In the genomic region with DNA sequence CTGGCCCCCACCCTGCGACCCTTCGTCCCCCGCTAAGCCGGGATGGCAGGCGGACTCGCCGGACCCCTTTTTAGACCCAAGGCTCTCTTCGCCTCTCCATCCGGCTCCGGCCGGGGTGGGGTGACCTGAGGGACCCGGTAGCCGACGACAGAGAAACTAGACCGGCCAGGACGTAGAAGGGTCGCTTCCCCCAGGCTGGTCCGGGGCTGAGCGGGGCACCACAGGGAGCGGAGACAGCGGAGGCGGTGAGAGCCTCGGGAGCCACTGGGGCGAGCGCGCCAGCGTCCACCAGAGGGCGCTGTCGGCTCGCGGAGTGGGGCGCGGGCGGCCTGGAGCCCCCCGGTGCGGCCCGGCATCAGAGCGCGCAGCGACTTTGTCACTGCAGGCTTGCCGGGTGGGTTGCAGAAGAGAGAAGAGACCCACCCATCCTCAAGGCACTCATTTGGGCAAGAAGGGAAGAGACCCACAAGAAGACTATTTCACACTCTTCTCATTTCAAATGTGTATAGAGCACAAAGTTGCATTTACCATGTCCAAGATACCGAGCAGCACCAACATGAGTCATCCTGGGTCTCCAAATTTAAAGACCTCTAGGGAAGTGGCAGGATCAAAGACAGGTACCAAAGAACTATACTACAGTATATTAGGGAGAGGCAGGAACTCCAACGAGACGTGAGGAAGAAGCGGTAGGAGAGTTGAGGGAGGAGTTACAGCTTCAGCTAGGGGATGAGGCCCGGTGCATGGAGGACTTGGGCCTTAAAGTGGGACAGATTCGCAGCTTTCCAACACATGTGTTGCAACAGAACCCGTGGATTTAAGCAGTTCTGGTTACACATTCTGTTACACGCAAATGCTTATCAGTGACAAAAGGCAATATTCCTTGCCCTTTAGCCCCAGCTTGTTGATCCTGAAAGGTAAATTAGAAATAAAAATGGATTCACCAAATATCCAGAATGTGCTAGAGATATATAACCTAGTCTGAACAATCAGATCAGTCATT, we compare ENCODE assay signal across 8 cellular contexts. TPM values are rescaled to one million over a fixed set of nuclear protein-coding genes. Genes with fewer than 3 reads are reported as not detected.
A peak's percentile ranks its signal among the peaks of the same experiment; 100 is the strongest.
DNase-seq lines count a peak whose midpoint lies in the region; ATAC-seq and TF ChIP-seq lines count a peak whose summit lies in the region.

No MANE protein-coding gene starts in this region.

- intact Hi-C loops in CD8-positive, alpha-beta T cell (cut with DNase I, micrococcal nuclease), result loop anchor here (1.0 to 5.0 kb wide), 5 partner anchors 88 to 817 kb away; no protein-coding TSS in a partner anchor
- intact Hi-C loops in left cardiac atrium (cut with DNase I) (loop anchor here (2.0 to 5.0 kb wide), 2 partner anchors 133 to 293 kb away; no protein-coding TSS in a partner anchor), posterior cingulate gyrus (cut with DNase I) (loop anchor here (1.0 to 10.0 kb wide), 3 partner anchors 134 to 292 kb away; no protein-coding TSS in a partner anchor), uterus (cut with DNase I; ENCODE audit: low total_unique reads) (loop anchor here (5.0 kb wide), 2 partner anchors 133 to 293 kb away; no protein-coding TSS in a partner anchor)

- peaks cover 18% of the 10 kb centered on the region for H3K27me3 Mint-ChIP-seq in CD8-positive, alpha-beta T cell (ENCODE audit: low read depth)
- peaks cover 32% of the 10 kb centered on the region for H3K27me3 Mint-ChIP-seq in activated naive CD8-positive, alpha-beta T cell treated with anti-CD3 and anti-CD28 coated beads, Interleukin-2, amount 10 ng/mL, durations not matched to agents 7 days and 5 days

- peak; percentile 97 for ATAC-seq in CD8-positive, alpha-beta T cell
- peak; percentile 94 for ATAC-seq in GM19463 (IDR thresholded peaks at IDR 0.05; ENCODE audit: unreplicated experiment)
- peak; percentile 98 for ATAC-seq in activated naive CD8-positive, alpha-beta T cell treated with anti-CD3 and anti-CD28 coated beads, Interleukin-2, amount 10 ng/mL, durations not matched to agents 7 days and 5 days (ENCODE audit: low read depth)
- peak; percentile 97 to 98 for ATAC-seq in left cardiac atrium

- peak overlapping the region; percentile 99 for H3K4me2 ChIP-seq in SK-N-SH

- no peaks in the 10 kb centered on the region for H3K36me3 Mint-ChIP-seq in CD8-positive, alpha-beta T cell
- peaks cover 4% of the 10 kb centered on the region for H3K36me3 Mint-ChIP-seq in activated naive CD8-positive, alpha-beta T cell treated with anti-CD3 and anti-CD28 coated beads, Interleukin-2, amount 10 ng/mL, durations not matched to agents 7 days and 5 days

- TF ChIP-seq CTCF in CD8-positive, alpha-beta T cell (IDR thresholded peaks at IDR 0.05), result peak; percentile 81
- peak; percentile 92 for TF ChIP-seq CTCF in SK-N-SH (IDR thresholded peaks at IDR 0.05)
- peak; percentile 75 to 99 (median 98) for TF ChIP-seq CTCF in uterus (IDR thresholded peaks at IDR 0.05)

- TF ChIP-seq POLR2A in uterus (IDR thresholded peaks at IDR 0.05), result peak in 1 of 2 donors; percentile 34

- no peak overlapping the region for H3K27ac Mint-ChIP-seq in CD8-positive, alpha-beta T cell
- H3K27ac Mint-ChIP-seq in activated naive CD8-positive, alpha-beta T cell treated with anti-CD3 and anti-CD28 coated beads, Interleukin-2, amount 10 ng/mL, durations not matched to agents 7 days and 5 days, result no peak overlapping the region

- no peaks in the 10 kb centered on the region for H4K20me1 ChIP-seq in SK-N-SH (ENCODE audit: insufficient read depth)

- no peaks in the 10 kb centered on the region for H3K27me3 ChIP-seq in CD8-positive, alpha-beta T cell (ENCODE audit: insufficient read depth, low read length)
- H3K27me3 ChIP-seq in SK-N-SH (ENCODE audit: insufficient read depth) (peaks cover 12% of the 10 kb centered on the region; the same call in 1 of the 2 replicates), uterus (no peaks in the 10 kb centered on the region)

- peak overlapping the region; percentile 49 for H3K4me3 Mint-ChIP-seq in CD8-positive, alpha-beta T cell
- peak overlapping the region; percentile 72 for H3K4me3 Mint-ChIP-seq in activated naive CD8-positive, alpha-beta T cell treated with anti-CD3 and anti-CD28 coated beads, Interleukin-2, amount 10 ng/mL, durations not matched to agents 7 days and 5 days

- H3K9me3 Mint-ChIP-seq in CD8-positive, alpha-beta T cell, result no peaks in the 10 kb centered on the region
- no peaks in the 10 kb centered on the region for H3K9me3 Mint-ChIP-seq in activated naive CD8-positive, alpha-beta T cell treated with anti-CD3 and anti-CD28 coated beads, Interleukin-2, amount 10 ng/mL, durations not matched to agents 7 days and 5 days

- no peak for TF ChIP-seq EP300 in SK-N-SH (IDR thresholded peaks at IDR 0.05; ENCODE audit: borderline replicate concordance in 1 of 2, low read depth in 1 of 2, low read length in 1 of 2)

- H2AFZ ChIP-seq in SK-N-SH (ENCODE audit: low read depth), result peak overlapping the region; percentile 98

- POLR2A ChIA-PET in CD8-positive, alpha-beta T cell (lab: Charles Lee), result interaction anchor here (0.9 to 1.1 kb wide), 2 partner anchors 135 to 136 kb away, joined by 4 to 5 read pairs; no protein-coding TSS in a partner anchor
- POLR2A ChIA-PET in SK-N-SH (lab: Yijun Ruan, JAX), result no interaction called here
- POLR2A ChIA-PET in activated naive CD8-positive, alpha-beta T cell treated with anti-CD3 and anti-CD28 coated beads, Interleukin-2, amount 10 ng/mL, durations not matched to agents 7 days and 5 days (lab: Charles Lee), result interaction anchor here (1.1 to 1.3 kb wide), 2 partner anchors 76 to 135 kb away, joined by 3 to 4 read pairs; no protein-coding TSS in a partner anchor

- H3K9ac ChIP-seq in SK-N-SH, result peak overlapping the region; percentile 70

- H3K9me3 ChIP-seq in CD8-positive, alpha-beta T cell (ENCODE audit: low read length), result no peaks in the 10 kb centered on the region
- H3K9me3 ChIP-seq in SK-N-SH (no peaks in the 10 kb centered on the region), uterus (no peaks in the 10 kb centered on the region)

- H3K27ac ChIP-seq in CD8-positive, alpha-beta T cell (ENCODE audit: low read depth, low read length), result no peak overlapping the region
- H3K27ac ChIP-seq in SK-N-SH (ENCODE audit: low read depth in 2 of 2, low read length in 1 of 2) (no peak overlapping the region), uterus (peak overlapping the region in 1 of 2 donors; percentile 34)

- H3F3A ChIP-seq in SK-N-SH (replicated peaks; ENCODE audit: insufficient read depth), result peaks cover 6% of the 10 kb centered on the region

- H3K4me1 Mint-ChIP-seq in CD8-positive, alpha-beta T cell (ENCODE audit: low read depth), result peaks cover 6% of the 10 kb centered on the region
- H3K4me1 Mint-ChIP-seq in activated naive CD8-positive, alpha-beta T cell treated with anti-CD3 and anti-CD28 coated beads, Interleukin-2, amount 10 ng/mL, durations not matched to agents 7 days and 5 days, result peaks cover 15% of the 10 kb centered on the region

- DNase-seq in CD8-positive, alpha-beta T cell, result peak; percentile 56 to 88 (median 71)
- DNase-seq in HuH-7 (ENCODE audit: low spot score), result peak; percentile 67
- DNase-seq in SK-N-SH, result peak; percentile 98
- DNase-seq in activated naive CD8-positive, alpha-beta T cell treated with anti-CD3 and anti-CD28 coated beads, Interleukin-2, amount 10 ng/mL, durations not matched to agents 7 days and 5 days, result peak; percentile 90
- peak; percentile 70 for DNase-seq in left cardiac atrium
- peak; percentile 35 to 93 (median 70) for DNase-seq in posterior cingulate gyrus
- peak; percentile 44 to 74 for DNase-seq in uterus

- H3K9me2 ChIP-seq in SK-N-SH, result no peaks in the 10 kb centered on the region

- WGBS in SK-N-SH (ENCODE audit: low lambda C conversion rate), result 18% methylated on average over 45 of the region's 49 CpGs

- H3K4me3 ChIP-seq in CD8-positive, alpha-beta T cell (ENCODE audit: low read depth, low read length), result peak overlapping the region; percentile 22
- H3K4me3 ChIP-seq in SK-N-SH (ENCODE audit: low read depth in 2 of 2, low read length in 1 of 2) (peak overlapping the region; percentile 70 to 75), uterus (peak overlapping the region; percentile 30 to 33)

- CTCF ChIA-PET in CD8-positive, alpha-beta T cell (lab: Charles Lee), result interaction anchor here (0.6 to 4.4 kb wide), 16 partner anchors 9 to 418 kb away, joined by 3 to 81 read pairs (median 4); no protein-coding TSS in a partner anchor
- CTCF ChIA-PET in SK-N-SH (lab: Yijun Ruan, JAX), result interaction anchor here (0.6 to 4.1 kb wide), 52 partner anchors 10 to 815 kb away, joined by 3 to 64 read pairs (median 4); partner anchors contain the start of gene PRKCE

- TF ChIP-seq RAD21 in SK-N-SH (IDR thresholded peaks at IDR 0.05; ENCODE audit: low read length), result peak; percentile 99

- H3K79me2 ChIP-seq in SK-N-SH (ENCODE audit: insufficient read depth), result no peaks in the 10 kb centered on the region

- H3K36me3 ChIP-seq in CD8-positive, alpha-beta T cell (ENCODE audit: insufficient read depth, low read length), result no peaks in the 10 kb centered on the region
- no peaks in the 10 kb centered on the region for H3K36me3 ChIP-seq in SK-N-SH (replicated peaks in 1 of 2; ENCODE audit: control insufficient read depth in 1 of 2, insufficient read depth in 2 of 2, low read length in 1 of 2)
- no peaks in the 10 kb centered on the region for H3K36me3 ChIP-seq in uterus

- peaks cover 9% of the 10 kb centered on the region for H3K4me1 ChIP-seq in CD8-positive, alpha-beta T cell (ENCODE audit: insufficient read depth, low read length)
- H3K4me1 ChIP-seq in SK-N-SH (ENCODE audit: control insufficient read depth in 1 of 2, insufficient read depth in 2 of 2, low read depth in 1 of 2, low read length in 1 of 2) (peaks cover 0 to 10% of the 10 kb centered on the region in 2 experiments; a peak in 1 of 4 replicates), uterus (no peaks in the 10 kb centered on the region)

TF ChIP-seq in SK-N-SH, 30 proteins besides CTCF, POLR2A, EP300 and RAD21 (continues in another document):
- no peak for TF ChIP-seq FOXJ3 (CRISPR knock-in tag; IDR thresholded peaks at IDR 0.05)

RNA-seq across cellular contexts. Expression of gene PRKCE, which starts 7.6 kb away (rescaled TPM):
- total RNA-seq in CD8-positive, alpha-beta T cell, result 10 to 100 TPM; 21.0 to 26.7 TPM
- polyA plus RNA-seq in SK-N-SH (2012; rRNA removed), result 16.3 and 20.4 TPM in 2 replicates
- polyA plus RNA-seq in SK-N-SH (2012; cell fraction: cytosol; rRNA removed), result 16.0 and 19.1 TPM in 2 replicates
- polyA plus RNA-seq in SK-N-SH (2012; cell fraction: nucleus; rRNA removed), result 11.9 and 20.1 TPM in 2 replicates
- 10 to 100 TPM; 18.4 to 20.5 TPM for total RNA-seq in activated naive CD8-positive, alpha-beta T cell treated with anti-CD3 and anti-CD28 coated beads, Interleukin-2, amount 10 ng/mL, durations not matched to agents 7 days and 5 days
- total RNA-seq in left cardiac atrium (10 to 100 TPM; 17.9 to 24.8 TPM), uterus (10 to 100 TPM in 2 of 4 donors, 1 to 10 TPM in 2; 3.8 to 47.6 (median 14.2) TPM)

RNA-seq across cellular contexts. Expression of gene SRBD1, which starts 32.8 kb away (rescaled TPM):
- 10 to 100 TPM; 11.1 to 11.6 TPM for total RNA-seq in CD8-positive, alpha-beta T cell
- 3.2 and 3.3 TPM in 2 replicates for polyA plus RNA-seq in SK-N-SH (2012; rRNA removed)
- 5.3 and 5.6 TPM in 2 replicates for polyA plus RNA-seq in SK-N-SH (2012; cell fraction: cytosol; rRNA removed)
- 1.4 and 3.9 TPM in 2 replicates for polyA plus RNA-seq in SK-N-SH (2012; cell fraction: nucleus; rRNA removed)
- total RNA-seq in activated naive CD8-positive, alpha-beta T cell treated with anti-CD3 and anti-CD28 coated beads, Interleukin-2, amount 10 ng/mL, durations not matched to agents 7 days and 5 days, result 10 to 100 TPM; 20.5 to 23.9 TPM
- total RNA-seq in left cardiac atrium, result 10 to 100 TPM in 1 of 2 donors, 1 to 10 TPM in 1; 8.8 to 13.2 TPM
- 10 to 100 TPM; 13.1 to 65.8 (median 34.0) TPM for total RNA-seq in uterus

Comparison
In these comparisons a context has a peak if more than half of its experiments do, and no peak if none do; other contexts are left out.
1. H3K4me3 ChIP-seq: peak in every context shown above with its lines; median percentile 72 in SK-N-SH; 32 in uterus; 22 in CD8-positive, alpha-beta T cell.